8 cellular contexts compared by ENCODE assay signal in the genomic region with DNA sequence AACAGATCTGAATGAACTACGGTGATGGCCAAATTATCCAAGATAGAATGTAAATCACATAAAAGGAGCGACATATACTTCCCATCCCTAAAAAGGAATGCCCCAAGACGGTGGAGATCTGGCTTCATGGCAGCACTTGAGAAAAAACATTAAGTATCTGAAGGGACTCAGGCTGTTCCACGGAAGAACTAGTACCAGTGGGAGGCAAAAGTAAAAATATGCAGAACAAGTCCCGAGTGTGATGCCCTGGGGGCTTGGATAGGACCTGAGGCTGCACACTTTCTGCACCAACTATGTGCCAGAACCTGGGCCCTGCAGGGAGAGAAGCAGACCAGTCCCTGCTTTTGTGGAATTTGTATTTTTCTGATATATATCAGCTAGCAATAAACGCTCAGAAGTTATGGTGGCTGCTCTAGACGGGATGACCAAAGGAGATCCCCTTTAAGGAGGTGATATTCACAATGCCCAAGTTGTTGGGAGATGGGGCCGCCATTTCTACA. TPM values are rescaled to one million over a fixed set of nuclear protein-coding genes. Genes with fewer than 3 reads are reported as not detected.
DNase-seq lines count a peak whose midpoint lies in the region; ATAC-seq and TF ChIP-seq lines count a peak whose summit lies in the region.

No MANE protein-coding gene starts in this region.

- H3K36me3 Mint-ChIP-seq in GM23338 (ENCODE audit: low read depth), result peaks cover 5% of the 10 kb centered on the region; the same call in 2 of the 3 replicates
- H3K36me3 Mint-ChIP-seq in activated T-helper 2 cell treated with anti-CD3 and anti-CD28 coated beads, Interferon-gamma antibody, Interleukin-2, Interleukin-4, amounts not matched to agents 10 μg/mL and 5 μg/mL and 100 μg/mL, durations not matched to agents 14 hours and 24 hours and 36 hours (ENCODE audit: low read depth), result peaks cover 42% of the 10 kb centered on the region

- peaks cover 21% of the 10 kb centered on the region for H3K4me1 Mint-ChIP-seq in GM23338
- H3K4me1 Mint-ChIP-seq in activated T-helper 2 cell treated with anti-CD3 and anti-CD28 coated beads, Interferon-gamma antibody, Interleukin-2, Interleukin-4, amounts not matched to agents 10 μg/mL and 5 μg/mL and 100 μg/mL, durations not matched to agents 14 hours and 24 hours and 36 hours (ENCODE audit: low read depth), result peaks cover 66% of the 10 kb centered on the region

- H3K27ac ChIP-seq in A673 (ENCODE audit: low read depth, low read length, poor library complexity, severe bottlenecking) (peak overlapping the region; percentile 76), GM23338 (ENCODE audit: low read depth) (no peak overlapping the region), layer of hippocampus (ENCODE audit: low read depth, low read length) (peak overlapping the region; percentile 98), tibial artery (peak overlapping the region; percentile 93 to 96)

- H3K9me3 ChIP-seq in A673 (ENCODE audit: low read depth, low read length, poor library complexity, severe bottlenecking) (no peaks in the 10 kb centered on the region), tibial artery (no peaks in the 10 kb centered on the region)

- no peak overlapping the region for H3K27ac Mint-ChIP-seq in GM23338
- peak overlapping the region; percentile 93 for H3K27ac Mint-ChIP-seq in activated T-helper 2 cell treated with anti-CD3 and anti-CD28 coated beads, Interferon-gamma antibody, Interleukin-2, Interleukin-4, amounts not matched to agents 10 μg/mL and 5 μg/mL and 100 μg/mL, durations not matched to agents 14 hours and 24 hours and 36 hours

- ATAC-seq in GM23338 (no peak), omental fat pad (ENCODE audit: low FRiP score) (no peak), HG02588 (IDR thresholded peaks at IDR 0.05; ENCODE audit: unreplicated experiment) (no peak)

- H3K36me3 ChIP-seq in A673 (ENCODE audit: insufficient read depth, low read length, poor library complexity, severe bottlenecking), result no peaks in the 10 kb centered on the region
- no peaks in the 10 kb centered on the region for H3K36me3 ChIP-seq in GM23338 (ENCODE audit: insufficient read depth)
- H3K36me3 ChIP-seq in tibial artery, result peaks cover 0 to 10% (median 0%) of the 10 kb centered on the region in 3 donors

- POLR2A ChIA-PET in A673 (lab: Charles Lee; ENCODE audit: low non-redundant PET), result no interaction called here

- CTCF ChIA-PET in A673 (lab: Charles Lee), result no interaction called here

- H4K20me1 ChIP-seq in GM23338 (replicated peaks; ENCODE audit: insufficient read depth), result 0 out of 2 replicates have a peak, but pooled peaks cover 5% of the 10 kb centered on the region

- no peak for DNase-seq in A673 (ENCODE audit: low spot score)
- no peak for DNase-seq in GM23338 (ENCODE audit: low spot score)
- no peak for DNase-seq in activated T-helper 2 cell treated with anti-CD3 and anti-CD28 coated beads, Interferon-gamma antibody, Interleukin-2, Interleukin-4, amounts not matched to agents 10 μg/mL and 5 μg/mL and 100 μg/mL, durations not matched to agents 14 hours and 24 hours and 36 hours (ENCODE audit: low spot score)
- no peak for DNase-seq in tibial artery
- no peak for DNase-seq in omental fat pad (ENCODE audit: low spot score)
- no peak for DNase-seq in DMS 273 treated with DMSO at 0.1 percent for 48 hours (lab: John Stamatoyannopoulos, UW)

- peak overlapping the region; percentile 72 for H3K4me3 Mint-ChIP-seq in GM23338
- peak overlapping the region; percentile 98 for H3K4me3 Mint-ChIP-seq in activated T-helper 2 cell treated with anti-CD3 and anti-CD28 coated beads, Interferon-gamma antibody, Interleukin-2, Interleukin-4, amounts not matched to agents 10 μg/mL and 5 μg/mL and 100 μg/mL, durations not matched to agents 14 hours and 24 hours and 36 hours (ENCODE audit: low read depth)

- H3K27me3 Mint-ChIP-seq in GM23338 (ENCODE audit: insufficient read depth, low read depth, poor library complexity), result peaks cover 29% of the 10 kb centered on the region
- H3K27me3 Mint-ChIP-seq in activated T-helper 2 cell treated with anti-CD3 and anti-CD28 coated beads, Interferon-gamma antibody, Interleukin-2, Interleukin-4, amounts not matched to agents 10 μg/mL and 5 μg/mL and 100 μg/mL, durations not matched to agents 14 hours and 24 hours and 36 hours (ENCODE audit: low read depth), result no peaks in the 10 kb centered on the region

- peaks cover 3% of the 10 kb centered on the region; the same call in 1 of the 2 replicates for H3K79me2 ChIP-seq in GM23338 (replicated peaks; ENCODE audit: insufficient read depth)

- peaks cover 12% of the 10 kb centered on the region; the same call in 2 of the 3 replicates for H3K9me3 Mint-ChIP-seq in GM23338
- no peaks in the 10 kb centered on the region for H3K9me3 Mint-ChIP-seq in activated T-helper 2 cell treated with anti-CD3 and anti-CD28 coated beads, Interferon-gamma antibody, Interleukin-2, Interleukin-4, amounts not matched to agents 10 μg/mL and 5 μg/mL and 100 μg/mL, durations not matched to agents 14 hours and 24 hours and 36 hours

- TSS peak; percentile 33 for BruUV-seq in A673 (replicated peaks; lab: Mats Ljungman, UMichigan)

- H3K4me2 ChIP-seq in GM23338, result peak overlapping the region; percentile 85

- H3K9me2 ChIP-seq in GM23338 (ENCODE audit: insufficient read depth), result peaks cover 3% of the 10 kb centered on the region; the same call in 1 of the 2 replicates

- H3K4me3 ChIP-seq in A673 (ENCODE audit: low read depth, low read length, poor library complexity, severe bottlenecking) (peak overlapping the region; percentile 42), GM23338 (peak overlapping the region; percentile 58), tibial artery (peak overlapping the region; percentile 60 to 66)

- intact Hi-C loops in A673 (cut with micrococcal nuclease; ENCODE audit: unreplicated experiment) (no loop called here), tibial artery (cut with DNase I; ENCODE audit: low total_unique reads) (loop anchor here (5.0 kb wide), 1 partner anchor 75 kb away; no protein-coding TSS in a partner anchor)
- intact Hi-C loops in activated T-helper 2 cell treated with anti-CD3 and anti-CD28 coated beads, Interferon-gamma antibody, Interleukin-2, Interleukin-4, amounts not matched to agents 10 μg/mL and 5 μg/mL and 100 μg/mL, durations not matched to agents 14 hours and 24 hours and 36 hours (cut with micrococcal nuclease), result loop anchor here (1.0 to 2.0 kb wide), 5 partner anchors 11 to 53 kb away; no protein-coding TSS in a partner anchor

- H3K4me1 ChIP-seq in A673 (ENCODE audit: insufficient read depth, low read length, poor library complexity, severe bottlenecking), result peaks cover 19% of the 10 kb centered on the region
- peaks cover 11% of the 10 kb centered on the region for H3K4me1 ChIP-seq in GM23338 (ENCODE audit: insufficient read depth)
- peaks cover 0 to 65% (median 50%) of the 10 kb centered on the region in 4 donors for H3K4me1 ChIP-seq in tibial artery

- TF ChIP-seq CTCF in A673 (conservative IDR thresholded peaks at IDR 0.05; ENCODE audit: low read depth, low read length) (no peak), GM23338 (conservative IDR thresholded peaks at IDR 0.05; ENCODE audit: low read depth in 2 of 2) (no peak; a peak in 1 of 4 replicates), tibial artery (IDR thresholded peaks at IDR 0.05) (no peak), omental fat pad (IDR thresholded peaks at IDR 0.05) (no peak)

- H3K27me3 ChIP-seq in A673 (replicated peaks; ENCODE audit: insufficient read depth, low read depth, low read length, poor library complexity) (no peaks in the 10 kb centered on the region), GM23338 (ENCODE audit: insufficient read depth) (peaks cover 18% of the 10 kb centered on the region), layer of hippocampus (ENCODE audit: control insufficient read depth, insufficient read depth, low read length) (no peaks in the 10 kb centered on the region), tibial artery (no peaks in the 10 kb centered on the region)

- H3F3A ChIP-seq in GM23338 (replicated peaks; ENCODE audit: low read depth), result peaks cover 20% of the 10 kb centered on the region; the same call in 1 of the 2 replicates

- H2AFZ ChIP-seq in GM23338, result peak overlapping the region; percentile 99

RNA-seq across cellular contexts. Expression of gene CKLF, which starts 0.5 kb away (rescaled TPM):
- total RNA-seq in A673 (2021), result 47.9 and 49.8 TPM in 2 replicates
- total RNA-seq in GM23338 (2014; rRNA removed; shearing (Covaris generic)), result 15.7 and 25.5 TPM in 2 replicates
- polyA plus RNA-seq in GM23338 (2016; fragmentation: Nextera tagmentation; extraction: Ambion mirVana), result 60.0 and 61.5 TPM in 2 replicates
- total RNA-seq in activated T-helper 2 cell treated with anti-CD3 and anti-CD28 coated beads, Interferon-gamma antibody, Interleukin-2, Interleukin-4, amounts not matched to agents 10 μg/mL and 5 μg/mL and 100 μg/mL, durations not matched to agents 14 hours and 24 hours and 36 hours, result 102 and 110 TPM in 2 replicates
- total RNA-seq in omental fat pad, result 10 to 100 TPM; 31.6 to 68.4 (median 49.2) TPM

RNA-seq across cellular contexts. Expression of gene TK2, which starts 1.9 kb away (rescaled TPM):
- total RNA-seq in A673 (2021), result 8.2 and 9.5 TPM in 2 replicates
- total RNA-seq in GM23338 (2014; rRNA removed; shearing (Covaris generic)), result 4.2 and 5.4 TPM in 2 replicates
- 1.4 and 1.8 TPM in 2 replicates for polyA plus RNA-seq in GM23338 (2016; fragmentation: Nextera tagmentation; extraction: Ambion mirVana)
- 5.9 and 7.3 TPM in 2 replicates for total RNA-seq in activated T-helper 2 cell treated with anti-CD3 and anti-CD28 coated beads, Interferon-gamma antibody, Interleukin-2, Interleukin-4, amounts not matched to agents 10 μg/mL and 5 μg/mL and 100 μg/mL, durations not matched to agents 14 hours and 24 hours and 36 hours
- total RNA-seq in omental fat pad, result 10 to 100 TPM; 39.9 to 69.7 (median 56.0) TPM

RNA-seq across cellular contexts. Expression of gene CMTM1, which starts 14.4 kb away (rescaled TPM):
- total RNA-seq in A673 (2021), result 5.5 and 7.1 TPM in 2 replicates
- total RNA-seq in GM23338 (2014; rRNA removed; shearing (Covaris generic)), result 1.4 TPM in 1 of 2 replicates, not detected in the other
- polyA plus RNA-seq in GM23338 (2016; fragmentation: Nextera tagmentation; extraction: Ambion mirVana), result 1.8 and 1.9 TPM in 2 replicates
- 9.1 and 10.7 TPM in 2 replicates for total RNA-seq in activated T-helper 2 cell treated with anti-CD3 and anti-CD28 coated beads, Interferon-gamma antibody, Interleukin-2, Interleukin-4, amounts not matched to agents 10 μg/mL and 5 μg/mL and 100 μg/mL, durations not matched to agents 14 hours and 24 hours and 36 hours
- total RNA-seq in omental fat pad, result 1 to 10 TPM in 2 of 4 donors, under 1 TPM in 2; 0.93 to 1.1 (median 0.98) TPM

RNA-seq across cellular contexts. Expression of gene CMTM2, which starts 27.4 kb away (rescaled TPM):
- total RNA-seq in A673 (2021) (not detected in 2 replicates), omental fat pad (1 to 10 TPM in 3 of 4 donors, not detected in 1; 1.1 to 5.7 (median 1.2) TPM)
- not detected in 2 replicates for total RNA-seq in GM23338 (2014; rRNA removed; shearing (Covaris generic))
- polyA plus RNA-seq in GM23338 (2016; fragmentation: Nextera tagmentation; extraction: Ambion mirVana), result not detected in 2 replicates
- 0.30 and 0.53 TPM in 2 replicates for total RNA-seq in activated T-helper 2 cell treated with anti-CD3 and anti-CD28 coated beads, Interferon-gamma antibody, Interleukin-2, Interleukin-4, amounts not matched to agents 10 μg/mL and 5 μg/mL and 100 μg/mL, durations not matched to agents 14 hours and 24 hours and 36 hours

RNA-seq across cellular contexts. Expression of gene CMTM3, which starts 52.7 kb away (rescaled TPM):
- total RNA-seq in A673 (2021) (25.5 and 31.1 TPM in 2 replicates), omental fat pad (10 to 100 TPM; 28.9 to 53.4 (median 43.5) TPM)
- total RNA-seq in GM23338 (2014; rRNA removed; shearing (Covaris generic)), result 16.4 and 20.0 TPM in 2 replicates
- 16.6 and 17.5 TPM in 2 replicates for polyA plus RNA-seq in GM23338 (2016; fragmentation: Nextera tagmentation; extraction: Ambion mirVana)
- 90.6 and 96.4 TPM in 2 replicates for total RNA-seq in activated T-helper 2 cell treated with anti-CD3 and anti-CD28 coated beads, Interferon-gamma antibody, Interleukin-2, Interleukin-4, amounts not matched to agents 10 μg/mL and 5 μg/mL and 100 μg/mL, durations not matched to agents 14 hours and 24 hours and 36 hours
